Comparison of ENCODE assay signal across 26 cellular contexts in the genomic region with DNA sequence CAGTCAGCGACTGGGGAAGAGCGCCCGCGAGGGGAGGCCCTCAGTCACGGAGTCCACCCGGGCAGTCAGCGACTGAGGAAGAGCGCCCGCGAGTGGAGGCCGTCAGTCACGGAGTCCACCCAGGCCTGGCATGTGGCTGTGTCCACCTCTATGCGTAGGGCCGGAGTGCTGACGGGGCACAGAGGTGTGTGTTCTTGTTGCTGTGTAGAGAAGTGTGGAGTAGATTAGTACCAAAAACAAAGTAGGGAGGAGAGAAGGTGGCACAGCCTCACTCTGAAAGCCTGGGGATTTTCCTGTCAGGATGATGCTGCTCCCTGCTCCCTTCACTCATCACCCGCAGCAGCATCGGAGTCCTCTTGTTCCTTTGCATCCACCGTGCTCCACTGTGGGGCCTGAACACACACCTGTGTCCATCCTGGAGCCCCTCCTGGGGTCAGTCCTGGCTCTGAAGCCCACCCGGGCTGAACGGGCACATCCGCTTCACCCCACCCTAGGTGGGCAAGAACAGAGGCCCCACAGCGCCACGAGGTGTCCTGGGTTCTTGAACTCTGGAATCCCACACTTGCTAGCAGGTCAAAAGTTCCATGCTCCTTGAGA. TPM values are rescaled to one million over a fixed set of nuclear protein-coding genes. Genes with fewer than 3 reads are reported as not detected.
A peak's percentile ranks its signal among the peaks of the same experiment; 100 is the strongest.
DNase-seq lines count a peak whose midpoint lies in the region; TF ChIP-seq lines count a peak whose summit lies in the region.
"Had no signal": no experiment of that assay in that cellular context is flagged by ENCODE, and none has a peak within 500 bp of the region (broad histone marks: within the 10 kb centered on the region; RNA-seq: fewer than 3 reads in every experiment).

No MANE protein-coding gene starts in this region.

- H3K27ac Mint-ChIP-seq in osteocyte (ENCODE audit: unreplicated experiment), result no peak overlapping the region
- H3K27ac Mint-ChIP-seq in activated T-helper 1 cell treated with anti-CD3 and anti-CD28 coated beads, Interleukin-12 subunit alpha, Interleukin-12 subunit beta, Interleukin-2, Interleukin-4 antibody, amounts not matched to agents 30 ng/mL and 10 ng/mL and 1 ng/mL, durations not matched to agents 14 hours and 24 hours and 36 hours, result no peak overlapping the region
- H3K27ac Mint-ChIP-seq: activated CD4-positive, alpha-beta T cell treated with anti-CD3 and anti-CD28 coated beads for 36 hours; CD8-positive, alpha-beta memory T cell; effector memory CD8-positive, alpha-beta T cell; natural killer cell; stimulated activated naive CD8-positive, alpha-beta T cell treated with anti-CD3 and anti-CD28 coated beads, Interleukin-15, Interleukin-2, amounts not matched to agents 100 ng/mL and 50 ng/mL, for 24 hours; T-helper 17 cell had no signal

- H3K36me3 ChIP-seq in H7 (replicated peaks; ENCODE audit: control insufficient read depth, insufficient read depth, low read length), result no peaks in the 10 kb centered on the region
- H3K36me3 ChIP-seq in hepatocyte (replicated peaks; ENCODE audit: insufficient read depth, low read depth), result no peaks in the 10 kb centered on the region
- no peaks in the 10 kb centered on the region for H3K36me3 ChIP-seq in MM.1S (replicated peaks; ENCODE audit: insufficient read depth, low read length)
- H3K36me3 ChIP-seq: cardiac muscle cell, ovary had no signal

- no peak overlapping the region for H3K9ac ChIP-seq in MM.1S (ENCODE audit: low read length)

- H3K4me2 ChIP-seq in hepatocyte, result no peak overlapping the region
- H3K4me2 ChIP-seq in MM.1S (ENCODE audit: low read depth, low read length), result no peak overlapping the region
- H3K4me2 ChIP-seq: smooth muscle cell had no signal

- no peaks in the 10 kb centered on the region for H3K27me3 ChIP-seq in H7 (ENCODE audit: control insufficient read depth, insufficient read depth, low read length)
- H3K27me3 ChIP-seq in hepatocyte, result no peaks in the 10 kb centered on the region
- H3K27me3 ChIP-seq in MM.1S (replicated peaks; ENCODE audit: insufficient read depth, low read length), result no peaks in the 10 kb centered on the region
- H3K27me3 ChIP-seq: cardiac muscle cell, ovary had no signal

- H4K20me1 ChIP-seq in hepatocyte (ENCODE audit: insufficient read depth, poor library complexity, severe bottlenecking) (no peaks in the 10 kb centered on the region), MM.1S (ENCODE audit: insufficient read depth, low read length) (no peaks in the 10 kb centered on the region)

- H3F3A ChIP-seq in MM.1S (ENCODE audit: insufficient read depth, low read length), result no peaks in the 10 kb centered on the region

- H2AFZ ChIP-seq in hepatocyte, result no peak overlapping the region
- H2AFZ ChIP-seq in MM.1S (ENCODE audit: low read length), result no peak overlapping the region

- no peak overlapping the region for H3K4me3 Mint-ChIP-seq in osteocyte (ENCODE audit: unreplicated experiment)
- H3K4me3 Mint-ChIP-seq in activated T-helper 1 cell treated with anti-CD3 and anti-CD28 coated beads, Interleukin-12 subunit alpha, Interleukin-12 subunit beta, Interleukin-2, Interleukin-4 antibody, amounts not matched to agents 30 ng/mL and 10 ng/mL and 1 ng/mL, durations not matched to agents 14 hours and 24 hours and 36 hours, result no peak overlapping the region
- H3K4me3 Mint-ChIP-seq: activated CD4-positive, alpha-beta T cell treated with anti-CD3 and anti-CD28 coated beads for 36 hours; CD8-positive, alpha-beta memory T cell; effector memory CD8-positive, alpha-beta T cell; natural killer cell; stimulated activated naive CD8-positive, alpha-beta T cell treated with anti-CD3 and anti-CD28 coated beads, Interleukin-15, Interleukin-2, amounts not matched to agents 100 ng/mL and 50 ng/mL, for 24 hours; T-helper 17 cell had no signal

- H3K9me2 ChIP-seq in hepatocyte (replicated peaks; ENCODE audit: insufficient read depth) (no peaks in the 10 kb centered on the region), MM.1S (replicated peaks; ENCODE audit: insufficient read depth, low read length) (no peaks in the 10 kb centered on the region)

- H3K27me3 Mint-ChIP-seq in osteocyte (ENCODE audit: unreplicated experiment), result no peaks in the 10 kb centered on the region
- peaks cover 1% of the 10 kb centered on the region for H3K27me3 Mint-ChIP-seq in activated T-helper 1 cell treated with anti-CD3 and anti-CD28 coated beads, Interleukin-12 subunit alpha, Interleukin-12 subunit beta, Interleukin-2, Interleukin-4 antibody, amounts not matched to agents 30 ng/mL and 10 ng/mL and 1 ng/mL, durations not matched to agents 14 hours and 24 hours and 36 hours (ENCODE audit: insufficient read depth)

- H3K79me2 ChIP-seq in hepatocyte (no peaks in the 10 kb centered on the region), MM.1S (ENCODE audit: low read length) (no peaks in the 10 kb centered on the region)

- H3K4me1 Mint-ChIP-seq in osteocyte (ENCODE audit: unreplicated experiment), result peaks cover 8% of the 10 kb centered on the region
- H3K4me1 Mint-ChIP-seq in activated T-helper 1 cell treated with anti-CD3 and anti-CD28 coated beads, Interleukin-12 subunit alpha, Interleukin-12 subunit beta, Interleukin-2, Interleukin-4 antibody, amounts not matched to agents 30 ng/mL and 10 ng/mL and 1 ng/mL, durations not matched to agents 14 hours and 24 hours and 36 hours (ENCODE audit: low read depth), result peaks cover 5% of the 10 kb centered on the region
- H3K4me1 Mint-ChIP-seq: activated CD4-positive, alpha-beta T cell treated with anti-CD3 and anti-CD28 coated beads for 36 hours; CD8-positive, alpha-beta memory T cell; natural killer cell; T-helper 17 cell had no signal

- H3K4me1 ChIP-seq in hepatocyte (ENCODE audit: insufficient read depth) (no peaks in the 10 kb centered on the region), MM.1S (ENCODE audit: low read length) (no peaks in the 10 kb centered on the region)
- H3K4me1 ChIP-seq: lower lobe of right lung had no signal

- DNase-seq in 8988T, result peak; percentile 28
- DNase-seq in H7, result peak; percentile 44
- DNase-seq in hepatocyte (ENCODE audit: low spot score), result peak; percentile 2
- DNase-seq in osteocyte (ENCODE audit: extremely low spot score, unreplicated experiment), result peak; percentile 66
- no peak for DNase-seq in activated T-helper 1 cell treated with anti-CD3 and anti-CD28 coated beads, Interleukin-12 subunit alpha, Interleukin-12 subunit beta, Interleukin-2, Interleukin-4 antibody, amounts not matched to agents 30 ng/mL and 10 ng/mL and 1 ng/mL, durations not matched to agents 14 hours and 24 hours and 36 hours (ENCODE audit: low spot score)
- no peak for DNase-seq in kidney glomerular epithelial cell (lab: John Stamatoyannopoulos, UW)
- no peak for DNase-seq in MM.1S
- DNase-seq: activated CD4-positive, alpha-beta T cell treated with anti-CD3 and anti-CD28 coated beads for 36 hours; activated gamma-delta T cell treated with Interleukin-2 at 50 U/mL for 16 hours; activated T-cell treated with anti-CD3 and anti-CD28 coated beads, Interleukin-2, amount 50 U/mL, for 1 hour; CD8-positive, alpha-beta memory T cell; effector memory CD8-positive, alpha-beta T cell; erythroblast; HCEC 1CT; lower lobe of right lung; natural killer cell; NCI-H1417; NCI-H2081; NCI-H524 treated with DMSO at 0.1 percent for 48 hours; ovary; PC-3; stimulated activated CD4-positive, alpha-beta T cell treated with anti-CD3 and anti-CD28 coated beads, Interleukin-1b, Interleukin-23, amount 100 ng/mL, for 48 hours; T-helper 17 cell had no signal

- H3K27ac ChIP-seq in hepatocyte (no peak overlapping the region), MM.1S (ENCODE audit: low read length) (no peak overlapping the region)
- H3K27ac ChIP-seq: cardiac muscle cell, lower lobe of right lung, ovary had no signal

- intact Hi-C loops in activated T-helper 1 cell treated with anti-CD3 and anti-CD28 coated beads, Interleukin-12 subunit alpha, Interleukin-12 subunit beta, Interleukin-2, Interleukin-4 antibody, amounts not matched to agents 30 ng/mL and 10 ng/mL and 1 ng/mL, durations not matched to agents 14 hours and 24 hours and 36 hours (cut with micrococcal nuclease), result no loop called here

- no peaks in the 10 kb centered on the region for H3K9me3 ChIP-seq in hepatocyte (ENCODE audit: low read depth)
- H3K9me3 ChIP-seq in MM.1S (replicated peaks; ENCODE audit: insufficient read depth, low read length), result no peaks in the 10 kb centered on the region
- H3K9me3 ChIP-seq: ovary had no signal

- TF ChIP-seq CTCF in hepatocyte (IDR thresholded peaks at IDR 0.05; ENCODE audit: poor library complexity) (no peak), osteocyte (IDR thresholded peaks at IDR 0.05) (no peak), MM.1S (IDR thresholded peaks at IDR 0.05; ENCODE audit: low read length) (no peak)

- no peak overlapping the region for H3K4me3 ChIP-seq in H7 (ENCODE audit: insufficient read depth, low read depth, low read length)
- H3K4me3 ChIP-seq in hepatocyte, result no peak overlapping the region
- H3K4me3 ChIP-seq in MM.1S (ENCODE audit: low read length), result no peak overlapping the region
- H3K4me3 ChIP-seq: cardiac muscle cell, lower lobe of right lung, ovary, smooth muscle cell had no signal

- WGBS in hepatocyte (ENCODE audit: low lambda C conversion rate, missing lambda C conversion rate), result 93% methylated on average over 15 of the region's 23 CpGs

- peaks cover 42% of the 10 kb centered on the region for H3K36me3 Mint-ChIP-seq in osteocyte (ENCODE audit: unreplicated experiment)
- peaks cover 32% of the 10 kb centered on the region for H3K36me3 Mint-ChIP-seq in activated T-helper 1 cell treated with anti-CD3 and anti-CD28 coated beads, Interleukin-12 subunit alpha, Interleukin-12 subunit beta, Interleukin-2, Interleukin-4 antibody, amounts not matched to agents 30 ng/mL and 10 ng/mL and 1 ng/mL, durations not matched to agents 14 hours and 24 hours and 36 hours (ENCODE audit: low read depth)
- H3K36me3 Mint-ChIP-seq: CD8-positive, alpha-beta memory T cell had no signal

- peaks cover 9% of the 10 kb centered on the region for H3K9me3 Mint-ChIP-seq in osteocyte (ENCODE audit: unreplicated experiment)
- H3K9me3 Mint-ChIP-seq in activated T-helper 1 cell treated with anti-CD3 and anti-CD28 coated beads, Interleukin-12 subunit alpha, Interleukin-12 subunit beta, Interleukin-2, Interleukin-4 antibody, amounts not matched to agents 30 ng/mL and 10 ng/mL and 1 ng/mL, durations not matched to agents 14 hours and 24 hours and 36 hours, result peaks cover 9% of the 10 kb centered on the region
- H3K9me3 Mint-ChIP-seq: effector memory CD8-positive, alpha-beta T cell had no signal

RNA-seq across cellular contexts. Expression of a gene that starts 37.9 kb away (rescaled TPM):
- total RNA-seq in H7 (2014; rRNA removed; shearing (Covaris generic)), result 0.74 and 1.4 TPM in 2 replicates
- total RNA-seq in hepatocyte, result 1.8 and 2.6 TPM in 2 replicates
- 1.8 and 2.4 TPM in 2 replicates for polyA plus RNA-seq in hepatocyte
- 54.9 and 55.8 TPM in 2 replicates for total RNA-seq in osteocyte
- total RNA-seq in activated T-helper 1 cell treated with anti-CD3 and anti-CD28 coated beads, Interleukin-12 subunit alpha, Interleukin-12 subunit beta, Interleukin-2, Interleukin-4 antibody, amounts not matched to agents 30 ng/mL and 10 ng/mL and 1 ng/mL, durations not matched to agents 14 hours and 24 hours and 36 hours, result 22.7 and 23.7 TPM in 2 replicates
- polyA plus RNA-seq: CD8-positive, alpha-beta memory T cell had no signal

Comparison
In these comparisons a context has a peak if more than half of its experiments do, and no peak if none do; other contexts are left out.
1. DNase-seq: peak in 8988T (single experiment), H7 (single experiment), hepatocyte (single experiment) and osteocyte (single experiment); none in activated T-helper 1 cell treated with anti-CD3 and anti-CD28 coated beads, Interleukin-12 subunit alpha, Interleukin-12 subunit beta, Interleukin-2, Interleukin-4 antibody, amounts not matched to agents 30 ng/mL and 10 ng/mL and 1 ng/mL, durations not matched to agents 14 hours and 24 hours and 36 hours (single experiment), kidney glomerular epithelial cell (single experiment) and MM.1S (single experiment).